In the genomic region with DNA sequence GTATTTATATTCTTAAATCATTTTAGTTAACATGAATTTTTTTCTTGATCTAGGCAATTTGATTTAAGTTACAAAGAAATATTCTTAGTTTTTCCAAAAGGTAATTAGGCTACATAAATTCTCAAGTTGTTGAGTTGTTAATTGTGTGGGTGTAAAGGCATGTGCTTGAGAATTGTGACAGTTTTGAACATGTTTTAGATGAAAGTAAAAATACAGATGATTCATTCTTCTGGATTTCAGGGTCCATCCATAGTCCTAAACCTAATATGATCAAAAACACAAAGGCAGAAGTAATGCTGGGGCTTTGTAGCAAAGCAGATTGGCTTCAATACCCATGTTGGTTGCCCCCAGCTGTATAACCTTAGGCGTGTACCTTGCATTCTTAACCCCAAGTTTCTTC, we compare ENCODE assay signal across 22 cellular contexts.
A peak's percentile ranks its signal among the peaks of the same experiment; 100 is the strongest.
DNase-seq lines count a peak whose midpoint lies in the region; ATAC-seq and TF ChIP-seq lines count a peak whose summit lies in the region.
"Had no signal": no experiment of that assay in that cellular context is flagged by ENCODE, and none has a peak within 500 bp of the region (broad histone marks: within the 10 kb centered on the region; RNA-seq: fewer than 3 reads in every experiment).

No MANE protein-coding gene starts in this region.

- no peak overlapping the region for H3K4me2 ChIP-seq in MM.1S (ENCODE audit: low read depth, low read length)
- H3K4me2 ChIP-seq: A549, BLaER1 had no signal

- H3K9ac ChIP-seq in MM.1S (ENCODE audit: low read length) = no peak overlapping the region
- H3K9ac ChIP-seq: BLaER1 had no signal

- no peak for TF ChIP-seq CTCF in MM.1S (IDR thresholded peaks at IDR 0.05; ENCODE audit: low read length)

- DNase-seq in AG08395 (ENCODE audit: low spot score) = peak; percentile 7
- peak; percentile 3 for DNase-seq in GM04504 (ENCODE audit: low read depth)
- peak; percentile 4 for DNase-seq in SW480 (ENCODE audit: low spot score)
- peak; percentile 13 for DNase-seq in fibroblast of peridontal ligament (ENCODE audit: extremely low read depth)
- no peak for DNase-seq in MM.1S
- no peak for DNase-seq in activated CD4-positive, alpha-beta T cell treated with anti-CD3 and anti-CD28 coated beads, Interleukin-2, amount 50 U/mL, for 48 hours
- DNase-seq in globus pallidus (ENCODE audit: low spot score) = no peak
- DNase-seq: CD4-positive, alpha-beta T cell; COR-L47; DMS79; KBM-7; MV-4-11; NCI-H1105 treated with DMSO at 0.1 percent for 48 hours; NCI-H2081; NCI-H2171 treated with DMSO at 0.1 percent for 48 hours; NCI-H526; OCI-M1 had no signal

- no peak overlapping the region for H2AFZ ChIP-seq in MM.1S (ENCODE audit: low read length)

- no peak for ATAC-seq in GM18909 (IDR thresholded peaks at IDR 0.05; ENCODE audit: poor library complexity, unreplicated experiment)
- ATAC-seq: A549, Right ventricle myocardium inferior had no signal

- H3F3A ChIP-seq in MM.1S (ENCODE audit: insufficient read depth, low read length) = no peaks in the 10 kb centered on the region

- no peaks in the 10 kb centered on the region for H3K9me3 ChIP-seq in MM.1S (replicated peaks; ENCODE audit: insufficient read depth, low read length)
- H3K9me3 ChIP-seq: A549, BLaER1, SJSA1 had no signal

- H3K9me2 ChIP-seq in MM.1S (replicated peaks; ENCODE audit: insufficient read depth, low read length) = no peaks in the 10 kb centered on the region

- no peaks in the 10 kb centered on the region for H4K20me1 ChIP-seq in MM.1S (ENCODE audit: insufficient read depth, low read length)
- H4K20me1 ChIP-seq: BLaER1 had no signal

- no peaks in the 10 kb centered on the region for H3K79me2 ChIP-seq in MM.1S (ENCODE audit: low read length)

- H3K36me3 ChIP-seq in MM.1S (replicated peaks; ENCODE audit: insufficient read depth, low read length) = no peaks in the 10 kb centered on the region
- H3K36me3 ChIP-seq: BLaER1, SJSA1 had no signal

- H3K27ac ChIP-seq in MM.1S (ENCODE audit: low read length) = no peak overlapping the region
- H3K27ac ChIP-seq: A549, BLaER1, SJSA1 had no signal

- H3K27me3 ChIP-seq in MM.1S (replicated peaks; ENCODE audit: insufficient read depth, low read length) = no peaks in the 10 kb centered on the region
- H3K27me3 ChIP-seq: BLaER1, SJSA1 had no signal

- H3K4me3 ChIP-seq in MM.1S (ENCODE audit: low read length) = no peak overlapping the region
- H3K4me3 ChIP-seq: A549, BLaER1, SJSA1 had no signal

- no peaks in the 10 kb centered on the region for H3K4me1 ChIP-seq in MM.1S (ENCODE audit: low read length)
- H3K4me1 ChIP-seq: A549, BLaER1 had no signal

Comparison
In these comparisons a context has a peak if more than half of its experiments do, and no peak if none do; other contexts are left out.
1. DNase-seq: peak in AG08395 (single experiment), GM04504 (single experiment), SW480 (single experiment) and fibroblast of peridontal ligament (single experiment); none in MM.1S (single experiment), activated CD4-positive, alpha-beta T cell treated with anti-CD3 and anti-CD28 coated beads, Interleukin-2, amount 50 U/mL, for 48 hours (0 of 2) and globus pallidus (single experiment).